ENCODE assay signal across 10 cellular contexts in the genomic region with DNA sequence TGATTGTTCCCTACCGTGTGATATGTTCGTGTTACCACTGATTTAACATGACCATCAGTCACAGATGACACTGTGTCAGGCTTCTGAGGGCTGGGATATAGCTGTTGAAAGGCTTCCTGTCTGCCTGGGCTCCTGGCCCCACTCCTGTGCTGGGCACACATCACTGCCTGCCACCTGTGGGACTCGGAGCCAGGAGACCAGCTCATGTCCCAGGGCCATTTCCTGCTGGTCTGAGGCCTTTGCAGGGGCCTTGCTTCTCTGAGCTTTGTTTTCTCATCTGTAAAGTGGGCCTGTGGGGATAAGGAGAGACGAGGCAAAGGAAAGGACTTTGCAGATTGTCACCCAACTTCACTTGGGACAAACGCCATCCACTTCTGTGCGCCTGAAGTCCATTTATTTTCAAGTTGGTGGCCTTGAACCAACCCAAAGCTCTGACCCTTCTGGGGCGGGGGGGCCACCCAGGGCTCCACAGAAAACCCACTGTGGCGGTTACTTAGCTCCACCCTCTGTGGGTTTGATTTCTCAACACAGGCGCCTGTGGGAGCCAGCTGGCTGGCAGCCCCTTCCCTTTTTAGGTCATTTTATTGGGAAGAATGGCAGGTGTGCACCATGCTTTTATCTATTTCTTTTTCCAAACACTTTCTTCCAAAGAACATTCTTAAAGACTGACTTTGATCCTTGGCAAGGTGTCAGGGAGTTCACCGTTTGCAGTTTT. TPM values are rescaled to one million over a fixed set of nuclear protein-coding genes. Genes with fewer than 3 reads are reported as not detected.
DNase-seq lines count a peak whose midpoint lies in the region; ATAC-seq and TF ChIP-seq lines count a peak whose summit lies in the region.
"Had no signal": no experiment of that assay in that cellular context is flagged by ENCODE, and none has a peak within 500 bp of the region (broad histone marks: within the 10 kb centered on the region; RNA-seq: fewer than 3 reads in every experiment).

No MANE protein-coding gene starts in this region.

- peak; percentile 46 for DNase-seq in AG08395 (ENCODE audit: low spot score)
- DNase-seq in HCEC 1CT: peak; percentile 2
- DNase-seq in amniotic epithelial cell (ENCODE audit: low read depth): peak; percentile 36
- DNase-seq in right lobe of liver: peak; percentile 33 to 78 (median 66)
- no peak for DNase-seq in NCI-H2227 treated with DMSO at 0.1 percent for 48 hours (lab: John Stamatoyannopoulos, UW)
- no peak for DNase-seq in hepatocyte (ENCODE audit: low spot score)
- no peak for DNase-seq in effector CD8-positive, alpha-beta T cell (lab: John Stamatoyannopoulos, UW)
- DNase-seq: central memory CD4-positive, alpha-beta T cell had no signal

- no peak overlapping the region for H3K4me2 ChIP-seq in hepatocyte

- H4K20me1 ChIP-seq in hepatocyte (ENCODE audit: insufficient read depth, poor library complexity, severe bottlenecking): no peaks in the 10 kb centered on the region

- TF ChIP-seq CTCF in right lobe of liver (IDR thresholded peaks at IDR 0.05) (no peak), hepatocyte (IDR thresholded peaks at IDR 0.05; ENCODE audit: poor library complexity) (no peak)

- peak; percentile 15 to 55 (median 35) for ATAC-seq in right lobe of liver
- no peak for ATAC-seq in GM21717 (IDR thresholded peaks at IDR 0.05; ENCODE audit: unreplicated experiment)

- H3K4me3 ChIP-seq in right lobe of liver (no peak overlapping the region), hepatocyte (no peak overlapping the region)

- H3K9me3 ChIP-seq in right lobe of liver (no peaks in the 10 kb centered on the region), hepatocyte (ENCODE audit: low read depth) (no peaks in the 10 kb centered on the region)

- H3K27me3 ChIP-seq in right lobe of liver (no peaks in the 10 kb centered on the region), hepatocyte (no peaks in the 10 kb centered on the region)

- TF ChIP-seq POLR2A in right lobe of liver (IDR thresholded peaks at IDR 0.05): no peak

- 54% methylated on average over 10 of the region's 10 CpGs for WGBS in right lobe of liver (ENCODE audit: insufficient coverage, low coverage, low lambda C conversion rate, missing lambda C conversion rate)
- 88% methylated on average over 10 of the region's 10 CpGs for WGBS in hepatocyte (ENCODE audit: low lambda C conversion rate, missing lambda C conversion rate)

- H3K27ac ChIP-seq in right lobe of liver: peak overlapping the region in 2 of 3 donors; percentile 89 to 93
- no peak overlapping the region for H3K27ac ChIP-seq in hepatocyte

- intact Hi-C loops in right lobe of liver (cut with DNase I): loop anchor here in 1 of 2 donors (10.0 kb wide), 1 partner anchor 122 kb away; no protein-coding TSS in a partner anchor

- no peaks in the 10 kb centered on the region for H3K79me2 ChIP-seq in hepatocyte

- H3K4me1 ChIP-seq in right lobe of liver (peaks cover 0 to 26% (median 9%) of the 10 kb centered on the region in 4 donors), hepatocyte (ENCODE audit: insufficient read depth) (no peaks in the 10 kb centered on the region)

- H3K36me3 ChIP-seq in right lobe of liver (no peaks in the 10 kb centered on the region), hepatocyte (replicated peaks; ENCODE audit: insufficient read depth, low read depth) (no peaks in the 10 kb centered on the region)

- H2AFZ ChIP-seq in hepatocyte: no peak overlapping the region

- H3K9me2 ChIP-seq in hepatocyte (replicated peaks; ENCODE audit: insufficient read depth): no peaks in the 10 kb centered on the region

RNA-seq across cellular contexts. Expression of a gene that starts 54.1 kb away (rescaled TPM):
- under 1 TPM; 0.12 to 0.61 (median 0.34) TPM for total RNA-seq in right lobe of liver
- 0.56 and 1.4 TPM in 2 replicates for total RNA-seq in hepatocyte
- polyA plus RNA-seq in hepatocyte: 1.8 and 2.5 TPM in 2 replicates
- total RNA-seq: activated B cell treated with CpG ODN at 0.5 μM for 24 hours had no signal

Comparison
In these comparisons a context has a peak if more than half of its experiments do, and no peak if none do; other contexts are left out.
1. DNase-seq: peak in AG08395 (single experiment), HCEC 1CT (single experiment), amniotic epithelial cell (single experiment) and right lobe of liver (3 of 3); none in NCI-H2227 treated with DMSO at 0.1 percent for 48 hours (single experiment), hepatocyte (single experiment) and effector CD8-positive, alpha-beta T cell (single experiment).